Comparison of ENCODE assay signal across 26 cellular contexts in the genomic region with DNA sequence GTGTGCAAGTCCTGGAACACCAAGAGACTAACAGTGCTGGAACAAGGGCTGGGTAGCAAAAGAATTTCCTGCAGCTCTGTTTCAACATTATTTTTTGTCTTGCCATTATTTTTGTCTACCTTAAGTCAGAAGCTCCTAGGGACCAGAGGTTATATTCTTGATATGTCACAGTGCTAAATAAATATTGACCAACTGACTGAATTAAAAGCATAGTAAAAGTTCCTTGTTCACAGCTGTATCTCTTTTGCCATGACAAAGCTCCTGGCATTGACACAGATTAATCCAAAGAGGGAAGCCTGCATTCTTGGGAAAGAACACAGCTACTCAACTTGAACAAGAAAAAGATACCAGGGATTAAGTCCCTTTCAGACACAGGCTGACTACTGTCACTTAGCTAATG.
"Had no signal": no experiment of that assay in that cellular context is flagged by ENCODE, and none has a peak within 500 bp of the region (broad histone marks: within the 10 kb centered on the region; RNA-seq: fewer than 3 reads in every experiment).

No MANE protein-coding gene starts in this region.

- ATAC-seq: activated T-cell treated with anti-CD3 and anti-CD28 coated beads, Interleukin-2, amount 50 U/mL, for 4 hours; activated T-helper 17 cell treated with anti-CD3 and anti-CD28 coated beads, Interleukin-2, amount 50 U/mL, for 72 hours; naive thymus-derived CD4-positive, alpha-beta T cell; T-helper 17 cell had no signal

- H3K36me3 Mint-ChIP-seq: naive thymus-derived CD4-positive, alpha-beta T cell; WTC11 had no signal

- H3K27me3 Mint-ChIP-seq: activated T-helper 17 cell treated with anti-CD3 and anti-CD28 coated beads, Interleukin-2, amount 50 U/mL, for 72 hours; central memory CD8-positive, alpha-beta T cell had no signal

- H3K27me3 ChIP-seq: esophagus muscularis mucosa, right atrium auricular region, spleen, tibial nerve had no signal

- H3K4me1 ChIP-seq: right atrium auricular region had no signal

- H3K9me3 Mint-ChIP-seq: activated CD4-positive, alpha-beta memory T cell treated with anti-CD3 and anti-CD28 coated beads, Interleukin-2, amount 10 ng/mL, durations not matched to agents 7 days and 5 days; activated CD4-positive, alpha-beta T cell treated with anti-CD3 and anti-CD28 coated beads, Interleukin-2, amount 10 ng/mL, durations not matched to agents 7 days and 5 days; activated T-cell treated with anti-CD3 and anti-CD28 coated beads, Interleukin-2, amount 50 U/mL, for 4 hours; activated T-helper 17 cell treated with anti-CD3 and anti-CD28 coated beads, Interleukin-2, amount 50 U/mL, for 72 hours; central memory CD8-positive, alpha-beta T cell; naive thymus-derived CD4-positive, alpha-beta T cell; neural crest cell; WTC11 had no signal

- DNase-seq: activated CD4-positive, alpha-beta memory T cell treated with anti-CD3 and anti-CD28 coated beads, Interleukin-2, amount 10 ng/mL, durations not matched to agents 7 days and 5 days; activated CD4-positive, alpha-beta T cell treated with anti-CD3 and anti-CD28 coated beads for 1 hour; activated CD4-positive, alpha-beta T cell treated with anti-CD3 and anti-CD28 coated beads, Interleukin-2, amount 10 ng/mL, durations not matched to agents 7 days and 5 days; activated gamma-delta T cell treated with Interleukin-2 at 50 U/mL for 16 hours; activated naive CD4-positive, alpha-beta T cell treated with anti-CD3 and anti-CD28 coated beads, Interleukin-2, amount 50 U/mL, for 16 hours; activated T-cell treated with anti-CD3 and anti-CD28 coated beads, Interleukin-2, amount 50 U/mL, for 4 hours; anterior cingulate cortex; dermis blood vessel endothelial cell; effector CD4-positive, alpha-beta T cell; glutamatergic neuron; mammary epithelial cell; naive thymus-derived CD4-positive, alpha-beta T cell; occipital lobe; spleen; stimulated activated naive CD4-positive, alpha-beta T cell; T-helper 17 cell had no signal

- H3K9me3 ChIP-seq: esophagus muscularis mucosa, right atrium auricular region, spleen, tibial nerve had no signal

- H3K27ac ChIP-seq: esophagus muscularis mucosa, right atrium auricular region, spleen, tibial nerve had no signal

- H3K4me1 Mint-ChIP-seq: activated CD4-positive, alpha-beta memory T cell treated with anti-CD3 and anti-CD28 coated beads, Interleukin-2, amount 10 ng/mL, durations not matched to agents 7 days and 5 days; activated CD4-positive, alpha-beta T cell treated with anti-CD3 and anti-CD28 coated beads, Interleukin-2, amount 10 ng/mL, durations not matched to agents 7 days and 5 days; activated T-helper 17 cell treated with anti-CD3 and anti-CD28 coated beads, Interleukin-2, amount 50 U/mL, for 72 hours had no signal

- H3K4me3 ChIP-seq: esophagus muscularis mucosa, right atrium auricular region, spleen, tibial nerve had no signal

- H3K36me3 ChIP-seq: esophagus muscularis mucosa, right atrium auricular region, spleen, tibial nerve had no signal

- H3K4me3 Mint-ChIP-seq: activated CD4-positive, alpha-beta memory T cell treated with anti-CD3 and anti-CD28 coated beads, Interleukin-2, amount 10 ng/mL, durations not matched to agents 7 days and 5 days; activated CD4-positive, alpha-beta T cell treated with anti-CD3 and anti-CD28 coated beads, Interleukin-2, amount 10 ng/mL, durations not matched to agents 7 days and 5 days; activated T-cell treated with anti-CD3 and anti-CD28 coated beads, Interleukin-2, amount 50 U/mL, for 4 hours; activated T-helper 17 cell treated with anti-CD3 and anti-CD28 coated beads, Interleukin-2, amount 50 U/mL, for 72 hours; central memory CD8-positive, alpha-beta T cell; naive thymus-derived CD4-positive, alpha-beta T cell; neural crest cell; T-helper 17 cell; WTC11 had no signal

- FAIRE-seq: bronchial epithelial cell, frontal cortex, islet of Langerhans had no signal

- H3K27ac Mint-ChIP-seq: activated CD4-positive, alpha-beta memory T cell treated with anti-CD3 and anti-CD28 coated beads, Interleukin-2, amount 10 ng/mL, durations not matched to agents 7 days and 5 days; activated CD4-positive, alpha-beta T cell treated with anti-CD3 and anti-CD28 coated beads, Interleukin-2, amount 10 ng/mL, durations not matched to agents 7 days and 5 days; activated T-helper 17 cell treated with anti-CD3 and anti-CD28 coated beads, Interleukin-2, amount 50 U/mL, for 72 hours; T-helper 17 cell; WTC11 had no signal
